1 cellular context compared by ENCODE assay signal in genomic region chr1:211328084-211328694, GRCh38.
TF ChIP-seq lines count a peak whose summit lies in the region.

No MANE protein-coding gene starts in this region.

TF ChIP-seq in H1, 55 proteins besides CTCF, POLR2A, EP300 and RAD21 (continued from another document):
- no peak for TF ChIP-seq SIN3A (conservative IDR thresholded peaks at IDR 0.05 in 1 of 2, IDR thresholded peaks at IDR 0.05 in 1 of 2; ENCODE audit: low read depth in 1 of 2, low read length in 2 of 2)
- TF ChIP-seq TBP (IDR thresholded peaks at IDR 0.05; ENCODE audit: low read depth, low read length): no peak
